ENCODE assay signal across 24 cellular contexts in genomic region chr22:42837556-42837955, GRCh38. TPM values are rescaled to one million over a fixed set of nuclear protein-coding genes. Genes with fewer than 3 reads are reported as not detected.
DNase-seq lines count a peak whose midpoint lies in the region; ATAC-seq and TF ChIP-seq lines count a peak whose summit lies in the region.
"Had no signal": no experiment of that assay in that cellular context is flagged by ENCODE, and none has a peak within 500 bp of the region (broad histone marks: within the 10 kb centered on the region; RNA-seq: fewer than 3 reads in every experiment).

No MANE protein-coding gene starts in this region.

- H3K4me3 Mint-ChIP-seq in osteocyte (ENCODE audit: unreplicated experiment), result no peak overlapping the region
- H3K4me3 Mint-ChIP-seq: CD14-positive monocyte; CD4-positive, alpha-beta memory T cell; CD4-positive, CD25-positive, alpha-beta regulatory T cell; CD8-positive, alpha-beta memory T cell had no signal

- no peak for TF ChIP-seq CTCF in right atrium auricular region (IDR thresholded peaks at IDR 0.05)
- no peak for TF ChIP-seq CTCF in osteocyte (IDR thresholded peaks at IDR 0.05)
- no peak for TF ChIP-seq CTCF in thyroid gland (IDR thresholded peaks at IDR 0.05)

- no peaks in the 10 kb centered on the region for H3K9me3 Mint-ChIP-seq in osteocyte (ENCODE audit: unreplicated experiment)
- H3K9me3 Mint-ChIP-seq: CD14-positive monocyte; CD4-positive, alpha-beta memory T cell; CD4-positive, CD25-positive, alpha-beta regulatory T cell; CD8-positive, alpha-beta memory T cell had no signal

- no peak for ATAC-seq in GM21381 (IDR thresholded peaks at IDR 0.05; ENCODE audit: unreplicated experiment)
- ATAC-seq: GM12878 had no signal

- WGBS in thyroid gland, 2 donors, result 41 to 57% methylated on average over 4 of the region's 4 CpGs

- H3K4me3 ChIP-seq in right atrium auricular region (no peak overlapping the region), thyroid gland (replicated peaks in 1 of 3) (no peak overlapping the region)
- H3K4me3 ChIP-seq: BLaER1, GM12878 had no signal

- peaks cover 11% of the 10 kb centered on the region for H3K4me1 Mint-ChIP-seq in osteocyte (ENCODE audit: unreplicated experiment)
- H3K4me1 Mint-ChIP-seq: CD14-positive monocyte had no signal

- H3K36me3 ChIP-seq in right atrium auricular region (peaks cover 53% of the 10 kb centered on the region), thyroid gland (peaks cover 23 to 34% of the 10 kb centered on the region in 2 donors)
- H3K36me3 ChIP-seq: BE2C had no signal

- no peaks in the 10 kb centered on the region for H3K27me3 Mint-ChIP-seq in osteocyte (ENCODE audit: unreplicated experiment)
- H3K27me3 Mint-ChIP-seq: CD4-positive, alpha-beta memory T cell; CD4-positive, CD25-positive, alpha-beta regulatory T cell; CD8-positive, alpha-beta memory T cell had no signal

- no peaks in the 10 kb centered on the region for H3K27me3 ChIP-seq in right atrium auricular region
- H3K27me3 ChIP-seq in thyroid gland, result no peaks in the 10 kb centered on the region
- H3K27me3 ChIP-seq: BE2C, BLaER1 had no signal

- no peak overlapping the region for H3K27ac Mint-ChIP-seq in osteocyte (ENCODE audit: unreplicated experiment)

- peaks cover 32% of the 10 kb centered on the region for H3K36me3 Mint-ChIP-seq in osteocyte (ENCODE audit: unreplicated experiment)

- H3K9me3 ChIP-seq in right atrium auricular region (no peaks in the 10 kb centered on the region), thyroid gland (no peaks in the 10 kb centered on the region)
- H3K9me3 ChIP-seq: BE2C, BLaER1 had no signal

- no peak overlapping the region for H3K27ac ChIP-seq in right atrium auricular region
- peak overlapping the region; percentile 6 to 71 (median 66) for H3K27ac ChIP-seq in thyroid gland
- H3K27ac ChIP-seq: BLaER1 had no signal

- no peaks in the 10 kb centered on the region for H3K4me1 ChIP-seq in right atrium auricular region
- H3K4me1 ChIP-seq in thyroid gland, result peaks cover 0 to 11% of the 10 kb centered on the region in 2 donors
- H3K4me1 ChIP-seq: BE2C, BLaER1 had no signal

- intact Hi-C loops in cardiac septum (cut with DNase I), result no loop called here
- intact Hi-C loops in thyroid gland (cut with DNase I), result no loop called here

- no peak for TF ChIP-seq POLR2A in thyroid gland (IDR thresholded peaks at IDR 0.05)

- DNase-seq in right atrium auricular region (ENCODE audit: low spot score), result peak; percentile 40
- no peak for DNase-seq in cardiac septum (ENCODE audit: low spot score)
- DNase-seq in osteocyte (ENCODE audit: extremely low spot score, unreplicated experiment), result peak; percentile 34
- peak; percentile 81 to 84 for DNase-seq in thyroid gland
- DNase-seq in anterior cingulate cortex (lab: John Stamatoyannopoulos, UW), result no peak
- DNase-seq: 8988T; ACHN; BE2C; C1 segment of cervical spinal cord; CD4-positive, alpha-beta memory T cell; CD4-positive, CD25-positive, alpha-beta regulatory T cell; CD8-positive, alpha-beta memory T cell; COR-L47; DMS 273 treated with DMSO at 0.1 percent for 48 hours; DMS153; DMS53; DMS79; DND-41; EL; GDM1 had no signal

RNA-seq across cellular contexts. Expression of gene ARFGAP3, which starts 19.5 kb away (rescaled TPM):
- total RNA-seq in right atrium auricular region (10 to 100 TPM; 27.4 to 29.6 TPM), cardiac septum (32.5 TPM), osteocyte (59.1 and 61.0 TPM in 2 replicates), thyroid gland (100 to 1,000 TPM in 2 of 4 donors, 10 to 100 TPM in 2; 82.3 to 106 (median 94.2) TPM)

Comparison
In these comparisons a context has a peak if more than half of its experiments do, and no peak if none do; other contexts are left out.
1. DNase-seq: peak in right atrium auricular region (single experiment), osteocyte (single experiment) and thyroid gland (2 of 2); none in cardiac septum (single experiment) and anterior cingulate cortex (0 of 58).
2. H3K27ac ChIP-seq: peak in thyroid gland (3 of 3); none in right atrium auricular region (0 of 2).